Comparison of ENCODE assay signal across 11 cellular contexts in the genomic region with DNA sequence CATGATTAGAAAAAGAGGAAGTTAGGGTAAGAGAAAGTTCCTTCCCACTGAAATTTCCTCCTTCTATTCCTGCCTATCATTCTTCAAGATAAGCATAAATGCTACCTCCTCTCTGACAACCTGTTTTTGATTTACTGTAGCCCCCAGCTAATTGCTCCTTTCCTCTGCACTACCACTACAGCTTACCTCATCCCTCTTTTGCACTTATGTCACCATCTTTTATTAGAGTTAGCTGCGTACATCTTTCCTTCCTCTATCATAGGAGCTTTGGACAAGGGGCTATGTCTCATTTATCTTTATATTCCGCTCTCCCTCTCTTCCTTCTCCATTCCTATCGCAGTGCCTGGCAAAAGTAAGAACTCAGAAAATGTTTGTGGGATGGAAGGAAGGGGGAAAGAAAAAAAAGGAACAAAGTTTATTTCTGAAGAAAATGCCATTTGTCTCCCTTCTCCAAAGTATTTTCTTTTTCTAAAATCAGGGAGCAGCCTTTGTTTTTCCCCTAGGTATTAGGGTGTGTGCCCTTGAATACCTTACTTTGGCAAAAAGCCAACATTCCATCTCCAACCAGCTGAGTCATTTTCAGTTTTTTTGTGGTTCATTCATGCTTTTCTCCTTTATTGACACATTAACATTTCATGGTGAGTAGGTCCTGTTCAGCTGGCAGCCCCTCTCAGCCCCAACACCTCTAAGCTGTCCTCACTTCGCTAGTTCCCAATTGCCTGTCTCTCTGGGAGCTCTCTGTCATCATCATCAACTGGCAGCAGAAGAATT.
DNase-seq lines count a peak whose midpoint lies in the region; ATAC-seq and TF ChIP-seq lines count a peak whose summit lies in the region.
"Had no signal": no experiment of that assay in that cellular context is flagged by ENCODE, and none has a peak within 500 bp of the region (broad histone marks: within the 10 kb centered on the region; RNA-seq: fewer than 3 reads in every experiment).

No MANE protein-coding gene starts in this region.

- CTCF ChIA-PET in GM10248 (lab: Yijun Ruan, JAX): interaction anchor here (1.6 kb wide), 1 partner anchor 10 kb away, joined by 6 read pairs; no protein-coding TSS in a partner anchor

- DNase-seq in H4 (ENCODE audit: low spot score): peak; percentile 34
- DNase-seq in NCI-H1417 treated with DMSO at 0.1 percent for 48 hours (lab: John Stamatoyannopoulos, UW): peak; percentile 27
- DNase-seq in SW480 (ENCODE audit: low spot score): peak; percentile 27
- DNase-seq in left kidney (ENCODE audit: low read depth, low spot score): peak; percentile 50
- no peak for DNase-seq in GM10248 (ENCODE audit: extremely low spot score)
- DNase-seq: foreskin fibroblast, small intestine had no signal

- POLR2A ChIA-PET in GM10248 (lab: Yijun Ruan, JAX): no interaction called here

- ATAC-seq in GM19351 (IDR thresholded peaks at IDR 0.05; ENCODE audit: unreplicated experiment): no peak
- ATAC-seq in GM21723 (IDR thresholded peaks at IDR 0.05; ENCODE audit: unreplicated experiment): no peak
- no peak for ATAC-seq in GM19452 (IDR thresholded peaks at IDR 0.05; ENCODE audit: unreplicated experiment)
- ATAC-seq: stimulated activated effector memory CD8-positive, alpha-beta T cell treated with anti-CD3 and anti-CD28 coated beads, Interleukin-12 subunit alpha, Interleukin-12 subunit beta, amount 100 ng/mL, for 72 hours had no signal

- TF ChIP-seq CTCF in GM10248 (IDR thresholded peaks at IDR 0.05; ENCODE audit: control extremely low read depth, extremely low read depth, low read depth, missing control alignments): no peak
